Comparison of ENCODE assay signal across 15 cellular contexts in the genomic region with DNA sequence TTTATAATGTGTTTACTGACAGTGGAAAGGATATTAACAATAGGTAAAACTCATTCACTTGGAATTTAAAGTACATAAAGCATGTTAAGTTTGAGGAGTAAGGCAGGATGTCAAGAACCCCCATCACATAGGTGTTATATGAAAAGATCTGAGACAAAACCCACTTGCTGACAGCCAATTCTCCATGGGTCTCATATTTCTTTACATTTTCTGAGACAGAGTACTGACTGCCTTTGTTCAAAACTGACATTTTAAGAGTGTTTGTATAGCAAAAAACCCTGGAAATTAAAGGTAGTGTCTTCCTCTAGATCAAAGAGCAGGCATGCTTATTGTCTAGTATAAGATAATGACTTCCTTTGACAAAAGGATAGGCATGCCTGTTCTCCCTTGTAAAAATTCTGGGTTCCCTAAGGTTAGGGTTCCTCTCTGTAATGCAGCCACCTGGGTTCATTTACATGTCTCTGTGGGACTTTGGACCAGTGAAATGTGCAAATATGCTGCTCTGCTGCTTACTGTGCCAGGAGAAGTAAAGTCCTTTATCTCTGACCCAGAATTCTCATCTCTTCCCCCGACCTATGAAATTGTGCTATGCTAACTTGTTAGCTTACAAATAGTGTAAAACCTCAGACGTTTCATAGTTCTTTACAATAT.
"Had no signal": no experiment of that assay in that cellular context is flagged by ENCODE, and none has a peak within 500 bp of the region (broad histone marks: within the 10 kb centered on the region; RNA-seq: fewer than 3 reads in every experiment).

No MANE protein-coding gene starts in this region.

- H3K27ac ChIP-seq: coronary artery, esophagus squamous epithelium, ovary, thyroid gland had no signal

- H3K36me3 ChIP-seq: esophagus squamous epithelium, ovary, thyroid gland had no signal

- H3K4me3 ChIP-seq: coronary artery, esophagus squamous epithelium, lung, ovary, thyroid gland had no signal

- H3K4me1 ChIP-seq: esophagus squamous epithelium, thyroid gland had no signal

- H3K27ac Mint-ChIP-seq: activated CD8-positive, alpha-beta T cell treated with anti-CD3 and anti-CD28 coated beads, Interleukin-2, amount 10 ng/mL, durations not matched to agents 7 days and 5 days; activated naive CD8-positive, alpha-beta T cell treated with anti-CD3 and anti-CD28 coated beads for 36 hours; brain; stimulated activated effector memory CD8-positive, alpha-beta T cell treated with anti-CD3 and anti-CD28 coated beads, Interleukin-12 subunit alpha, Interleukin-12 subunit beta, amount 100 ng/mL, for 72 hours had no signal

- H3K4me3 Mint-ChIP-seq: activated CD8-positive, alpha-beta T cell treated with anti-CD3 and anti-CD28 coated beads, Interleukin-2, amount 10 ng/mL, durations not matched to agents 7 days and 5 days; activated naive CD8-positive, alpha-beta T cell treated with anti-CD3 and anti-CD28 coated beads for 36 hours; brain; stimulated activated effector memory CD8-positive, alpha-beta T cell treated with anti-CD3 and anti-CD28 coated beads, Interleukin-12 subunit alpha, Interleukin-12 subunit beta, amount 100 ng/mL, for 72 hours had no signal

- ATAC-seq: activated CD8-positive, alpha-beta T cell treated with anti-CD3 and anti-CD28 coated beads, Interleukin-2, amount 10 ng/mL, durations not matched to agents 7 days and 5 days; left cardiac atrium; stimulated activated effector memory CD8-positive, alpha-beta T cell treated with anti-CD3 and anti-CD28 coated beads, Interleukin-12 subunit alpha, Interleukin-12 subunit beta, amount 100 ng/mL, for 72 hours had no signal

- H3K27me3 ChIP-seq: esophagus squamous epithelium, ovary, thyroid gland had no signal

- H3K27me3 Mint-ChIP-seq: activated naive CD8-positive, alpha-beta T cell treated with anti-CD3 and anti-CD28 coated beads for 36 hours had no signal

- H3K9me3 ChIP-seq: esophagus squamous epithelium, ovary, thyroid gland had no signal

- H3K36me3 Mint-ChIP-seq: activated naive CD8-positive, alpha-beta T cell treated with anti-CD3 and anti-CD28 coated beads for 36 hours; brain; stimulated activated effector memory CD8-positive, alpha-beta T cell treated with anti-CD3 and anti-CD28 coated beads, Interleukin-12 subunit alpha, Interleukin-12 subunit beta, amount 100 ng/mL, for 72 hours had no signal

- DNase-seq: activated CD4-positive, alpha-beta T cell treated with anti-CD3 and anti-CD28 coated beads for 48 hours; activated CD8-positive, alpha-beta memory T cell treated with anti-CD3 and anti-CD28 coated beads, Interleukin-2, amount 50 U/mL, for 4 hours; activated CD8-positive, alpha-beta T cell treated with anti-CD3 and anti-CD28 coated beads, Interleukin-2, amount 10 ng/mL, durations not matched to agents 7 days and 5 days; activated naive CD8-positive, alpha-beta T cell treated with anti-CD3 and anti-CD28 coated beads for 36 hours; amygdala; central memory CD4-positive, alpha-beta T cell; esophagus squamous epithelium; left cardiac atrium; ovary; T-helper 2 cell; thyroid gland had no signal

- H3K4me1 Mint-ChIP-seq: activated naive CD8-positive, alpha-beta T cell treated with anti-CD3 and anti-CD28 coated beads for 36 hours; stimulated activated effector memory CD8-positive, alpha-beta T cell treated with anti-CD3 and anti-CD28 coated beads, Interleukin-12 subunit alpha, Interleukin-12 subunit beta, amount 100 ng/mL, for 72 hours had no signal
